ENCODE assay signal across 3 cellular contexts in the genomic region with DNA sequence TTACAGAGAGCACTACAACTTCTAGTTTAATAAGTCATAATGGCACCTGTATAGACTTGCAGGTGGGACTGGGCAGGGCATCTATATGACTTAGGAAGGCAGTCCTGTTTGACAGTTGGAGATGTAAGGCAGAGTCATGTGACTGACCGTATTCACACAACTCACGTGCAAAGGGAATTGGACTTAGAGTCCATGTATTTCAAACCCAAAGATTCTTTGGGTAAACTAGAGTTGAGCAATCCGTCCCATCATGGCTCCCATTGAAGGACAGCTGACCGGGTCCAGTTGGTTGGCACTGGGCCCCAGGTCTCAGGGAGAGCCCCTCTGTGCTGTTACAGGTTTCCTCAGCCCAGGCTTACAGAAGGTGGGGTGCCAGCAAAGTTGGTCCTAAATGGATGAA.
TF ChIP-seq lines count a peak whose summit lies in the region.

No MANE protein-coding gene starts in this region.

TF ChIP-seq in GM23338, 12 proteins besides CTCF, POLR2A, EP300 and RAD21 (continued from another document):
- TF ChIP-seq, protein P1, sequence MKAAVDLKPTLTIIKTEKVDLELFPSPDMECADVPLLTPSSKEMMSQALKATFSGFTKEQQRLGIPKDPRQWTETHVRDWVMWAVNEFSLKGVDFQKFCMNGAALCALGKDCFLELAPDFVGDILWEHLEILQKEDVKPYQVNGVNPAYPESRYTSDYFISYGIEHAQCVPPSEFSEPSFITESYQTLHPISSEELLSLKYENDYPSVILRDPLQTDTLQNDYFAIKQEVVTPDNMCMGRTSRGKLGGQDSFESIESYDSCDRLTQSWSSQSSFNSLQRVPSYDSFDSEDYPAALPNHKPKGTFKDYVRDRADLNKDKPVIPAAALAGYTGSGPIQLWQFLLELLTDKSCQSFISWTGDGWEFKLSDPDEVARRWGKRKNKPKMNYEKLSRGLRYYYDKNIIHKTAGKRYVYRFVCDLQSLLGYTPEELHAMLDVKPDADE (IDR thresholded peaks at IDR 0.05), result no peak

TF ChIP-seq in WTC11, 78 proteins besides CTCF, POLR2A, EP300 and RAD21 (continued from another document):
- TF ChIP-seq, protein P2, sequence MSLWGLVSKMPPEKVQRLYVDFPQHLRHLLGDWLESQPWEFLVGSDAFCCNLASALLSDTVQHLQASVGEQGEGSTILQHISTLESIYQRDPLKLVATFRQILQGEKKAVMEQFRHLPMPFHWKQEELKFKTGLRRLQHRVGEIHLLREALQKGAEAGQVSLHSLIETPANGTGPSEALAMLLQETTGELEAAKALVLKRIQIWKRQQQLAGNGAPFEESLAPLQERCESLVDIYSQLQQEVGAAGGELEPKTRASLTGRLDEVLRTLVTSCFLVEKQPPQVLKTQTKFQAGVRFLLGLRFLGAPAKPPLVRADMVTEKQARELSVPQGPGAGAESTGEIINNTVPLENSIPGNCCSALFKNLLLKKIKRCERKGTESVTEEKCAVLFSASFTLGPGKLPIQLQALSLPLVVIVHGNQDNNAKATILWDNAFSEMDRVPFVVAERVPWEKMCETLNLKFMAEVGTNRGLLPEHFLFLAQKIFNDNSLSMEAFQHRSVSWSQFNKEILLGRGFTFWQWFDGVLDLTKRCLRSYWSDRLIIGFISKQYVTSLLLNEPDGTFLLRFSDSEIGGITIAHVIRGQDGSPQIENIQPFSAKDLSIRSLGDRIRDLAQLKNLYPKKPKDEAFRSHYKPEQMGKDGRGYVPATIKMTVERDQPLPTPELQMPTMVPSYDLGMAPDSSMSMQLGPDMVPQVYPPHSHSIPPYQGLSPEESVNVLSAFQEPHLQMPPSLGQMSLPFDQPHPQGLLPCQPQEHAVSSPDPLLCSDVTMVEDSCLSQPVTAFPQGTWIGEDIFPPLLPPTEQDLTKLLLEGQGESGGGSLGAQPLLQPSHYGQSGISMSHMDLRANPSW (CRISPR knock-in tag; conservative IDR thresholded peaks at IDR 0.05; ENCODE audit: low read depth), result no peak

TF ChIP-seq in HepG2, 621 proteins besides CTCF, POLR2A, EP300 and RAD21 (continued from another document):
- TF ChIP-seq, protein P3, sequence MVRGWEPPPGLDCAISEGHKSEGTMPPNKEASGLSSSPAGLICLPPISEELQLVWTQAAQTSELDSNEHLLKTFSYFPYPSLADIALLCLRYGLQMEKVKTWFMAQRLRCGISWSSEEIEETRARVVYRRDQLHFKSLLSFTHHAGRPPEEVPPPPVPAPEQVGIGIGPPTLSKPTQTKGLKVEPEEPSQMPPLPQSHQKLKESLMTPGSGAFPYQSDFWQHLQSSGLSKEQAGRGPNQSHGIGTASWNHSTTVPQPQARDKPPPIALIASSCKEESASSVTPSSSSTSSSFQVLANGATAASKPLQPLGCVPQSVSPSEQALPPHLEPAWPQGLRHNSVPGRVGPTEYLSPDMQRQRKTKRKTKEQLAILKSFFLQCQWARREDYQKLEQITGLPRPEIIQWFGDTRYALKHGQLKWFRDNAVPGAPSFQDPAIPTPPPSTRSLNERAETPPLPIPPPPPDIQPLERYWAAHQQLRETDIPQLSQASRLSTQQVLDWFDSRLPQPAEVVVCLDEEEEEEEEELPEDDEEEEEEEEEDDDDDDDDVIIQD (CRISPR knock-in tag; IDR thresholded peaks at IDR 0.05; ENCODE audit: low read depth), result peak; percentile 90; the same call in 1 of the 2 replicates
